17 cellular contexts compared by ENCODE assay signal in genomic region chr4:26372076-26372475, GRCh38. TPM values are rescaled to one million over a fixed set of nuclear protein-coding genes. Genes with fewer than 3 reads are reported as not detected.
DNase-seq lines count a peak whose midpoint lies in the region; ATAC-seq, FAIRE-seq and TF ChIP-seq lines count a peak whose summit lies in the region.
"Had no signal": no experiment of that assay in that cellular context is flagged by ENCODE, and none has a peak within 500 bp of the region (broad histone marks: within the 10 kb centered on the region; RNA-seq: fewer than 3 reads in every experiment).

No MANE protein-coding gene starts in this region.

- TF ChIP-seq POLR2A in heart left ventricle (IDR thresholded peaks at IDR 0.05), result no peak

- ATAC-seq in HG03520 (IDR thresholded peaks at IDR 0.05; ENCODE audit: unreplicated experiment), result peak; percentile 11
- no peak for ATAC-seq in heart left ventricle
- ATAC-seq: body of pancreas had no signal

- no peaks in the 10 kb centered on the region for H3K9me3 Mint-ChIP-seq in T-helper 2 cell treated with Interferon-gamma antibody and Interleukin-4, amounts not matched to agents 5 μg/mL and 100 μg/mL, for 36 hours
- no peaks in the 10 kb centered on the region for H3K9me3 Mint-ChIP-seq in activated T-helper 2 cell treated with anti-CD3 and anti-CD28 coated beads, Interferon-gamma antibody, Interleukin-2, Interleukin-4, amounts not matched to agents 10 μg/mL and 5 μg/mL and 100 μg/mL, durations not matched to agents 14 hours and 24 hours and 36 hours
- H3K9me3 Mint-ChIP-seq in progenitor cell of endocrine pancreas (ENCODE audit: low read depth), result no peaks in the 10 kb centered on the region
- H3K9me3 Mint-ChIP-seq: neural progenitor cell had no signal

- no peaks in the 10 kb centered on the region for H3K27me3 Mint-ChIP-seq in T-helper 2 cell treated with Interferon-gamma antibody and Interleukin-4, amounts not matched to agents 5 μg/mL and 100 μg/mL, for 36 hours (ENCODE audit: low read depth)
- H3K27me3 Mint-ChIP-seq in activated T-helper 2 cell treated with anti-CD3 and anti-CD28 coated beads, Interferon-gamma antibody, Interleukin-2, Interleukin-4, amounts not matched to agents 10 μg/mL and 5 μg/mL and 100 μg/mL, durations not matched to agents 14 hours and 24 hours and 36 hours (ENCODE audit: low read depth), result no peaks in the 10 kb centered on the region
- H3K27me3 Mint-ChIP-seq in progenitor cell of endocrine pancreas, result no peaks in the 10 kb centered on the region

- H3K36me3 ChIP-seq in heart left ventricle, result peaks cover 0 to 13% (median 0%) of the 10 kb centered on the region in 9 donors
- H3K36me3 ChIP-seq: neural progenitor cell, SJSA1 had no signal

- H3K4me1 ChIP-seq in heart left ventricle, result peaks cover 0 to 66% (median 15%) of the 10 kb centered on the region in 12 donors

- H3K27ac ChIP-seq in heart left ventricle, result no peak overlapping the region
- H3K27ac ChIP-seq: body of pancreas, coronary artery, neural progenitor cell, PC-9, SJSA1 had no signal

- no peaks in the 10 kb centered on the region for H3K9me3 ChIP-seq in heart left ventricle
- H3K9me3 ChIP-seq: body of pancreas, mucosa of descending colon, SJSA1 had no signal

- H3K27me3 ChIP-seq in heart left ventricle, result no peaks in the 10 kb centered on the region
- H3K27me3 ChIP-seq: body of pancreas, neural progenitor cell, SJSA1 had no signal

- WGBS in heart left ventricle, 4 donors, result 95 to 98% (median 97%) methylated on average over 3 of the region's 3 CpGs

- no peak for DNase-seq in T-helper 2 cell treated with Interferon-gamma antibody and Interleukin-4, amounts not matched to agents 5 μg/mL and 100 μg/mL, for 36 hours (ENCODE audit: low spot score)
- no peak for DNase-seq in T-helper 2 cell
- DNase-seq in activated T-helper 2 cell treated with anti-CD3 and anti-CD28 coated beads, Interferon-gamma antibody, Interleukin-2, Interleukin-4, amounts not matched to agents 10 μg/mL and 5 μg/mL and 100 μg/mL, durations not matched to agents 14 hours and 24 hours and 36 hours (ENCODE audit: low spot score), result no peak
- no peak for DNase-seq in progenitor cell of endocrine pancreas (ENCODE audit: low spot score, unreplicated experiment)
- no peak for DNase-seq in urothelium cell line (ENCODE audit: low spot score)
- no peak for DNase-seq in heart left ventricle
- no peak for DNase-seq in NCI-H526 treated with DMSO at 0.1 percent for 48 hours (lab: John Stamatoyannopoulos, UW)
- DNase-seq: stimulated activated CD4-positive, alpha-beta T cell treated with anti-CD3 and anti-CD28 coated beads, Interleukin-4, amount 100 ng/mL, for 1 hour had no signal

- TF ChIP-seq CTCF in progenitor cell of endocrine pancreas (IDR thresholded peaks at IDR 0.05; ENCODE audit: unreplicated experiment), result no peak
- TF ChIP-seq CTCF in heart left ventricle (IDR thresholded peaks at IDR 0.05), result no peak

- no peak overlapping the region for H3K4me3 ChIP-seq in heart left ventricle
- H3K4me3 ChIP-seq: body of pancreas, coronary artery, mucosa of descending colon, neural progenitor cell, PC-9, SJSA1 had no signal

- H3K27ac Mint-ChIP-seq in T-helper 2 cell treated with Interferon-gamma antibody and Interleukin-4, amounts not matched to agents 5 μg/mL and 100 μg/mL, for 36 hours, result peak overlapping the region; percentile 75
- peak overlapping the region; percentile 62 for H3K27ac Mint-ChIP-seq in activated T-helper 2 cell treated with anti-CD3 and anti-CD28 coated beads, Interferon-gamma antibody, Interleukin-2, Interleukin-4, amounts not matched to agents 10 μg/mL and 5 μg/mL and 100 μg/mL, durations not matched to agents 14 hours and 24 hours and 36 hours
- peak overlapping the region; percentile 59 for H3K27ac Mint-ChIP-seq in progenitor cell of endocrine pancreas
- H3K27ac Mint-ChIP-seq: neural progenitor cell had no signal

- peak overlapping the region; percentile 33 for H3K4me3 Mint-ChIP-seq in T-helper 2 cell treated with Interferon-gamma antibody and Interleukin-4, amounts not matched to agents 5 μg/mL and 100 μg/mL, for 36 hours
- no peak overlapping the region for H3K4me3 Mint-ChIP-seq in activated T-helper 2 cell treated with anti-CD3 and anti-CD28 coated beads, Interferon-gamma antibody, Interleukin-2, Interleukin-4, amounts not matched to agents 10 μg/mL and 5 μg/mL and 100 μg/mL, durations not matched to agents 14 hours and 24 hours and 36 hours (ENCODE audit: low read depth)
- H3K4me3 Mint-ChIP-seq in progenitor cell of endocrine pancreas (ENCODE audit: low read depth), result no peak overlapping the region
- H3K4me3 Mint-ChIP-seq: neural progenitor cell had no signal

- intact Hi-C loops in activated T-helper 2 cell treated with anti-CD3 and anti-CD28 coated beads, Interferon-gamma antibody, Interleukin-2, Interleukin-4, amounts not matched to agents 10 μg/mL and 5 μg/mL and 100 μg/mL, durations not matched to agents 14 hours and 24 hours and 36 hours (cut with micrococcal nuclease), result loop anchor here (1.0 to 5.0 kb wide), 5 partner anchors 10 to 295 kb away; no protein-coding TSS in a partner anchor
- intact Hi-C loops in heart left ventricle (cut with DNase I), result no loop called here

- peaks cover 69% of the 10 kb centered on the region for H3K4me1 Mint-ChIP-seq in T-helper 2 cell treated with Interferon-gamma antibody and Interleukin-4, amounts not matched to agents 5 μg/mL and 100 μg/mL, for 36 hours (ENCODE audit: low read depth)
- H3K4me1 Mint-ChIP-seq in activated T-helper 2 cell treated with anti-CD3 and anti-CD28 coated beads, Interferon-gamma antibody, Interleukin-2, Interleukin-4, amounts not matched to agents 10 μg/mL and 5 μg/mL and 100 μg/mL, durations not matched to agents 14 hours and 24 hours and 36 hours (ENCODE audit: low read depth), result peaks cover 68% of the 10 kb centered on the region
- peaks cover 44% of the 10 kb centered on the region for H3K4me1 Mint-ChIP-seq in progenitor cell of endocrine pancreas (ENCODE audit: low read depth)

- FAIRE-seq in urothelium cell line (lab: Jason Lieb, UNC), result no peak
- FAIRE-seq: A204.1, D721Med had no signal

- H3K36me3 Mint-ChIP-seq in T-helper 2 cell treated with Interferon-gamma antibody and Interleukin-4, amounts not matched to agents 5 μg/mL and 100 μg/mL, for 36 hours (ENCODE audit: low read depth), result peaks cover 36% of the 10 kb centered on the region
- H3K36me3 Mint-ChIP-seq in activated T-helper 2 cell treated with anti-CD3 and anti-CD28 coated beads, Interferon-gamma antibody, Interleukin-2, Interleukin-4, amounts not matched to agents 10 μg/mL and 5 μg/mL and 100 μg/mL, durations not matched to agents 14 hours and 24 hours and 36 hours (ENCODE audit: low read depth), result peaks cover 68% of the 10 kb centered on the region
- H3K36me3 Mint-ChIP-seq in progenitor cell of endocrine pancreas (ENCODE audit: insufficient read depth), result peaks cover 1% of the 10 kb centered on the region

RNA-seq across cellular contexts. Expression of gene RBPJ, which starts 51.3 kb away (rescaled TPM):
- total RNA-seq in activated T-helper 2 cell treated with anti-CD3 and anti-CD28 coated beads, Interferon-gamma antibody, Interleukin-2, Interleukin-4, amounts not matched to agents 10 μg/mL and 5 μg/mL and 100 μg/mL, durations not matched to agents 14 hours and 24 hours and 36 hours, result 527 and 540 TPM in 2 replicates
- 162 and 173 TPM in 2 replicates for total RNA-seq in progenitor cell of endocrine pancreas
- 10 to 100 TPM; 29.7 to 84.3 (median 38.0) TPM for total RNA-seq in heart left ventricle
- 10 to 100 TPM; 21.9 to 27.7 TPM for polyA plus RNA-seq in heart left ventricle
